ENCODE assay signal across 1 cellular context in genomic region chr15:55196458-55197361, GRCh38.
TF ChIP-seq lines count a peak whose summit lies in the region.

Gene RSL24D1, minus strand, starts transcription at chr15:55196941. Its CDS starts 51 bp downstream, at chr15:55196890.

TF ChIP-seq in HEK293, 187 proteins besides CTCF, POLR2A, EP300 and RAD21 (continued from another document):
- TF ChIP-seq ZBTB11 (tag by site-specific recombination; conservative IDR thresholded peaks at IDR 0.05; ENCODE audit: low read depth): peak; percentile 96
- TF ChIP-seq KLF8 (tag by site-specific recombination; IDR thresholded peaks at IDR 0.05): 0 out of 2 replicates have a peak, but pooled peaks have one; percentile 1
